22 cellular contexts compared by ENCODE assay signal in genomic region chr10:77026148-77026547, GRCh38.
DNase-seq lines count a peak whose midpoint lies in the region; ATAC-seq, FAIRE-seq and TF ChIP-seq lines count a peak whose summit lies in the region.
"Had no signal": no experiment of that assay in that cellular context is flagged by ENCODE, and none has a peak within 500 bp of the region (broad histone marks: within the 10 kb centered on the region; RNA-seq: fewer than 3 reads in every experiment).

No MANE protein-coding gene starts in this region.

- TF ChIP-seq CTCF in HepG2 (CRISPR knock-in tag; IDR thresholded peaks at IDR 0.05) (no peak), right lobe of liver (IDR thresholded peaks at IDR 0.05) (no peak), H1 (IDR thresholded peaks at IDR 0.05; ENCODE audit: control extremely low read depth in 1 of 3, insufficient read depth in 1 of 3, low read depth in 1 of 3, low read length in 3 of 3) (no peak)

- no peaks in the 10 kb centered on the region for H3K23me2 ChIP-seq in H1 (ENCODE audit: low read depth, low read length)

- no peak for TF ChIP-seq RAD21 in HepG2 (CRISPR knock-in tag; IDR thresholded peaks at IDR 0.05)
- no peak for TF ChIP-seq RAD21 in Ishikawa (IDR thresholded peaks at IDR 0.05; ENCODE audit: low read depth)
- no peak for TF ChIP-seq RAD21 in H1 (IDR thresholded peaks at IDR 0.05 in 1 of 2, conservative IDR thresholded peaks at IDR 0.05 in 1 of 2; ENCODE audit: low read depth in 2 of 2, low read length in 2 of 2)

- intact Hi-C loops in HepG2 (cut with micrococcal nuclease; ENCODE audit: unreplicated experiment): no loop called here
- intact Hi-C loops in right lobe of liver (cut with DNase I): no loop called here

- no peak overlapping the region for H2BK5ac ChIP-seq in H1 (ENCODE audit: low read depth, low read length)

- no peak overlapping the region for H2BK12ac ChIP-seq in H1 (ENCODE audit: low read depth, low read length)

- H3K36me3 ChIP-seq in HepG2 (replicated peaks in 1 of 2; ENCODE audit: control insufficient read depth in 1 of 2, insufficient read depth in 2 of 2, low read length in 2 of 2) (no peaks in the 10 kb centered on the region), right lobe of liver (no peaks in the 10 kb centered on the region), H1 (ENCODE audit: control insufficient read depth in 2 of 4, insufficient read depth in 4 of 4, low read length in 3 of 4) (no peaks in the 10 kb centered on the region)
- no peaks in the 10 kb centered on the region for H3K36me3 ChIP-seq in effector memory CD4-positive, alpha-beta T cell (ENCODE audit: control insufficient read depth, insufficient read depth, low read length)
- H3K36me3 ChIP-seq: BE2C, BLaER1 had no signal

- TF ChIP-seq EP300 in HepG2 (IDR thresholded peaks at IDR 0.05; ENCODE audit: low read depth in 2 of 2, low read length in 2 of 2): no peak
- no peak for TF ChIP-seq EP300 in HepG2 (CRISPR knock-in tag; IDR thresholded peaks at IDR 0.05; ENCODE audit: borderline replicate concordance)
- no peak for TF ChIP-seq EP300 in Ishikawa (IDR thresholded peaks at IDR 0.05; ENCODE audit: borderline replicate concordance)
- TF ChIP-seq EP300 in H1 (IDR thresholded peaks at IDR 0.05; ENCODE audit: borderline replicate concordance in 1 of 2, low read depth in 2 of 2, low read length in 2 of 2): no peak

- no TSS peak for BruUV-seq in HepG2 (replicated peaks; lab: Mats Ljungman, UMichigan)

- ATAC-seq in HepG2 (no peak), right lobe of liver (no peak)

- H3K9ac ChIP-seq in HepG2 (ENCODE audit: insufficient read depth, low read depth, low read length) (no peak overlapping the region), H1 (replicated peaks in 1 of 4; ENCODE audit: extremely low read depth in 1 of 4, low read depth in 3 of 4, low read length in 3 of 4) (no peak overlapping the region)
- H3K9ac ChIP-seq: BLaER1 had no signal

- H4K20me1 ChIP-seq in HepG2 (ENCODE audit: insufficient read depth, low read length) (no peaks in the 10 kb centered on the region), H1 (replicated peaks in 1 of 2; ENCODE audit: control insufficient read depth in 1 of 2, insufficient read depth in 2 of 2, low read length in 2 of 2) (peaks cover 0 to 1% of the 10 kb centered on the region in 2 experiments)
- H4K20me1 ChIP-seq: BLaER1 had no signal

- POLR2A ChIA-PET in HepG2 (lab: Yijun Ruan, JAX) (no interaction called here), H1 (lab: Charles Lee; ENCODE audit: partially characterized antibody) (no interaction called here)

- H3K4me2 ChIP-seq in HepG2 (ENCODE audit: low read depth, low read length) (no peak overlapping the region), H1 (ENCODE audit: insufficient read depth in 1 of 2, low read depth in 2 of 2, low read length in 2 of 2) (no peak overlapping the region)
- H3K4me2 ChIP-seq: BLaER1 had no signal

- no peak for DNase-seq in HepG2 (ENCODE audit: low spot score)
- no peak for DNase-seq in right lobe of liver
- no peak for DNase-seq in H1 (ENCODE audit: low read depth in 1 of 2, low spot score in 2 of 2)
- DNase-seq in effector memory CD4-positive, alpha-beta T cell: no peak
- DNase-seq in GM19238 (ENCODE audit: insufficient read length, low spot score): no peak
- DNase-seq in NCI-H128 (lab: John Stamatoyannopoulos, UW; ENCODE audit: unreplicated experiment): no peak
- DNase-seq: ACHN; BE2C; C1 segment of cervical spinal cord; Caco-2; Calu3; CD4-positive, alpha-beta memory T cell; CD4-positive, CD25-positive, alpha-beta regulatory T cell; CD8-positive, alpha-beta memory T cell; DMS79 treated with DMSO at 0.1 percent for 48 hours; GF-D8 had no signal

- H3K27ac ChIP-seq in HepG2 (ENCODE audit: extremely low read length, insufficient read depth, low read length) (no peak overlapping the region), right lobe of liver (peak overlapping the region in 1 of 3 donors; percentile 10), H1 (ENCODE audit: low read depth, low read length) (no peak overlapping the region)
- H3K27ac ChIP-seq in effector memory CD4-positive, alpha-beta T cell (ENCODE audit: insufficient read depth, low read length, poor library complexity, severe bottlenecking): no peak overlapping the region
- H3K27ac ChIP-seq: 22Rv1, BLaER1 had no signal

- TF ChIP-seq POLR2A in HepG2 (IDR thresholded peaks at IDR 0.05; ENCODE audit: insufficient read depth in 1 of 2, low read depth in 2 of 2, low read length in 2 of 2) (no peak), right lobe of liver (IDR thresholded peaks at IDR 0.05) (no peak), H1 (IDR thresholded peaks at IDR 0.05; ENCODE audit: control extremely low read depth in 1 of 2, low read depth in 2 of 2, low read length in 2 of 2) (no peak)

- H3K14ac ChIP-seq in H1 (ENCODE audit: insufficient read length): no peak overlapping the region

- H3K27me3 ChIP-seq in HepG2 (ENCODE audit: control insufficient read depth in 1 of 2, insufficient read depth in 2 of 2, low read length in 2 of 2) (peaks cover 0 to 4% of the 10 kb centered on the region in 2 experiments; a peak in 1 of 5 replicates), right lobe of liver (no peaks in the 10 kb centered on the region), H1 (replicated peaks in 1 of 4; ENCODE audit: control insufficient read depth in 3 of 4, extremely low read depth in 1 of 4, insufficient read depth in 3 of 4, low read length in 3 of 4) (no peaks in the 10 kb centered on the region)
- no peaks in the 10 kb centered on the region for H3K27me3 ChIP-seq in effector memory CD4-positive, alpha-beta T cell (replicated peaks; ENCODE audit: control insufficient read depth, insufficient read depth, low read length, poor library complexity, severe bottlenecking)
- H3K27me3 ChIP-seq: BE2C, BLaER1 had no signal

- WGBS in HepG2 (ENCODE audit: low lambda C conversion rate): 63% methylated on average over 5 of the region's 5 CpGs
- WGBS in right lobe of liver (ENCODE audit: insufficient coverage, low coverage, low lambda C conversion rate, missing lambda C conversion rate): 90% methylated on average over 5 of the region's 5 CpGs
- WGBS in H1 (ENCODE audit: extremely low coverage in 1 of 2, insufficient coverage in 1 of 2, insufficient read length in 1 of 2, insufficient replicate concordance in 2 of 2, low coverage in 1 of 2, low lambda C conversion rate in 2 of 2, missing lambda C conversion rate in 1 of 2), 2 experiments: 87% methylated on average over 5 of the region's 5 CpGs; no CpG with 5 or more reads in 1 of the 2 experiments

- no peak overlapping the region for H4K91ac ChIP-seq in H1 (replicated peaks; ENCODE audit: insufficient read length, low read length)

- H2BK15ac ChIP-seq in H1 (ENCODE audit: low read length): no peak overlapping the region

- H2AFZ ChIP-seq in HepG2 (ENCODE audit: low read length) (no peak overlapping the region), H1 (ENCODE audit: low read length) (no peak overlapping the region)

- H3K79me1 ChIP-seq in H1 (ENCODE audit: low read depth, low read length): no peaks in the 10 kb centered on the region

- no peak overlapping the region for H3K18ac ChIP-seq in H1 (ENCODE audit: extremely low read depth, low read length)

- H3K79me2 ChIP-seq in HepG2 (ENCODE audit: insufficient read depth, low read length): no peaks in the 10 kb centered on the region
- H3K79me2 ChIP-seq in H1 (ENCODE audit: control insufficient read depth in 1 of 2, insufficient read depth in 2 of 2, low read length in 2 of 2): no peaks in the 10 kb centered on the region

- no peaks in the 10 kb centered on the region for H3K4me1 ChIP-seq in HepG2 (ENCODE audit: insufficient read depth, low read length)
- peaks cover 0 to 50% (median 17%) of the 10 kb centered on the region in 4 donors for H3K4me1 ChIP-seq in right lobe of liver
- no peaks in the 10 kb centered on the region; a peak in 1 of 7 replicates for H3K4me1 ChIP-seq in H1 (replicated peaks in 1 of 4; ENCODE audit: control insufficient read depth in 3 of 4, insufficient read depth in 4 of 4, low read length in 3 of 4)
- H3K4me1 ChIP-seq in effector memory CD4-positive, alpha-beta T cell (ENCODE audit: control insufficient read depth, insufficient read depth, low read length, poor library complexity, severe bottlenecking): no peaks in the 10 kb centered on the region
- H3K4me1 ChIP-seq: Caco-2 had no signal

- H2BK120ac ChIP-seq in H1 (replicated peaks; ENCODE audit: low read depth, low read length): no peak overlapping the region

- H3K9me3 ChIP-seq in HepG2 (ENCODE audit: low read length) (no peaks in the 10 kb centered on the region), right lobe of liver (no peaks in the 10 kb centered on the region), H1 (ENCODE audit: insufficient read depth in 2 of 2, low read depth in 1 of 2, low read length in 1 of 2) (no peaks in the 10 kb centered on the region)
- H3K9me3 ChIP-seq in effector memory CD4-positive, alpha-beta T cell (ENCODE audit: control insufficient read depth, low read length): no peaks in the 10 kb centered on the region
- H3K9me3 ChIP-seq: BE2C, BLaER1, Caco-2 had no signal

- H4K5ac ChIP-seq in H1 (ENCODE audit: insufficient read length, low read depth, low read length): no peak overlapping the region

- H3K56ac ChIP-seq in H1 (replicated peaks; ENCODE audit: insufficient read length, low read depth, low read length): no peak overlapping the region

- no peak overlapping the region for H2BK20ac ChIP-seq in H1 (ENCODE audit: low read length)

- H3K23ac ChIP-seq in H1 (ENCODE audit: insufficient read length): no peak overlapping the region

- in situ Hi-C loops in HepG2 (cut with HindIII; ENCODE audit: extremely low pct_ligation_motif_present, low pct_unique_long_range_greater_than_20kb): no loop called here

- H2AK5ac ChIP-seq in H1 (ENCODE audit: low read depth, low read length): no peak overlapping the region

- CTCF ChIA-PET in HepG2 (lab: Yijun Ruan, JAX; ENCODE audit: low intra/inter-chr PET ratio, low total read pairs) (no interaction called here), H1 (lab: Charles Lee; ENCODE audit: partially characterized antibody) (interaction anchor here (1.3 to 4.7 kb wide), 3 partner anchors 9 to 20 kb away, joined by 3 to 48 read pairs (median 3); no protein-coding TSS in a partner anchor)

- H4K8ac ChIP-seq in H1 (ENCODE audit: extremely low read depth, insufficient read depth, low read length): no peak overlapping the region

- FAIRE-seq in HepG2 (lab: Jason Lieb, UNC): no peak
- no peak for FAIRE-seq in H1 (lab: Jason Lieb, UNC)
- FAIRE-seq: D721Med, G401.6, GM12891 had no signal

- no peak overlapping the region for H3K4ac ChIP-seq in H1 (replicated peaks; ENCODE audit: insufficient read length, low read depth, low read length)

- no peak overlapping the region for H3K4me3 ChIP-seq in HepG2 (replicated peaks in 1 of 3; ENCODE audit: insufficient read depth in 1 of 3, low read depth in 2 of 3, low read length in 3 of 3)
- H3K4me3 ChIP-seq in right lobe of liver: no peak overlapping the region
- H3K4me3 ChIP-seq in H1 (ENCODE audit: extremely low read depth in 1 of 4, insufficient read depth in 2 of 4, low read depth in 3 of 4, low read length in 4 of 4): no peak overlapping the region
- no peak overlapping the region for H3K4me3 ChIP-seq in effector memory CD4-positive, alpha-beta T cell (ENCODE audit: insufficient read depth, low read depth, low read length, poor library complexity, severe bottlenecking)
- H3K4me3 ChIP-seq: BLaER1 had no signal

TF ChIP-seq in Ishikawa, 13 proteins besides CTCF, POLR2A, EP300 and RAD21 (continues in another document):
- no peak for TF ChIP-seq ZBTB7A (IDR thresholded peaks at IDR 0.05; ENCODE audit: low read depth)

Comparison
In these comparisons a context has a peak if more than half of its experiments do, and no peak if none do; other contexts are left out.
1. Of the 41 proteins assayed by ChIP-seq in both HepG2 and H1: peak only in HepG2: none; only in H1: none; in both: CEBPB; in neither: 40.